Comparison of ENCODE assay signal across 33 cellular contexts in genomic region chr4:148901075-148901705, GRCh38.
"Had no signal": no experiment of that assay in that cellular context is flagged by ENCODE, and none has a peak within 500 bp of the region (broad histone marks: within the 10 kb centered on the region; RNA-seq: fewer than 3 reads in every experiment).

No MANE protein-coding gene starts in this region.

- H3K27ac ChIP-seq: ascending aorta, cardiac muscle cell, coronary artery, dorsolateral prefrontal cortex, gastroesophageal sphincter, parathyroid adenoma, psoas muscle, right atrium auricular region, stomach, thyroid gland, upper lobe of left lung, vagina had no signal

- H3K4me1 Mint-ChIP-seq: activated naive CD4-positive, alpha-beta T cell treated with anti-CD3 and anti-CD28 coated beads, Interleukin-2, amount 10 ng/mL, durations not matched to agents 7 days and 5 days; activated naive CD8-positive, alpha-beta T cell treated with anti-CD3 and anti-CD28 coated beads, Interleukin-2, amount 10 ng/mL, durations not matched to agents 7 days and 5 days; brain; naive thymus-derived CD8-positive, alpha-beta T cell; neural crest cell; stimulated activated naive B cell treated with anti-CD40 and anti-IgM and Interleukin-4, amounts not matched to agents 10 μg/mL and 1 μg/mL and 100 μg/mL, for 72 hours had no signal

- H3K9ac ChIP-seq: parathyroid adenoma had no signal

- H3K4me1 ChIP-seq: ascending aorta, gastroesophageal sphincter, parathyroid adenoma, psoas muscle, right atrium auricular region, stomach, thyroid gland, upper lobe of left lung, vagina had no signal

- H3K4me3 ChIP-seq: ascending aorta, cardiac muscle cell, coronary artery, dorsolateral prefrontal cortex, gastroesophageal sphincter, psoas muscle, right atrium auricular region, stomach, thyroid gland, upper lobe of left lung, vagina had no signal

- H3K4me3 Mint-ChIP-seq: activated naive CD4-positive, alpha-beta T cell treated with anti-CD3 and anti-CD28 coated beads, Interleukin-2, amount 10 ng/mL, durations not matched to agents 7 days and 5 days; activated naive CD8-positive, alpha-beta T cell treated with anti-CD3 and anti-CD28 coated beads, Interleukin-2, amount 10 ng/mL, durations not matched to agents 7 days and 5 days; activated T-cell treated with anti-CD3 and anti-CD28 coated beads, Interleukin-2, amount 50 U/mL, for 24 hours; brain; naive thymus-derived CD8-positive, alpha-beta T cell; neural crest cell; stimulated activated naive B cell treated with anti-CD40 and anti-IgM and Interleukin-4, amounts not matched to agents 10 μg/mL and 1 μg/mL and 100 μg/mL, for 72 hours; T-helper 2 cell treated with Interferon-gamma antibody and Interleukin-4, amounts not matched to agents 5 μg/mL and 100 μg/mL, for 36 hours had no signal

- H3K9me3 ChIP-seq: thyroid gland had no signal

- H3K36me3 ChIP-seq: ascending aorta, cardiac muscle cell, gastroesophageal sphincter, right atrium auricular region, stomach, thyroid gland, upper lobe of left lung, vagina had no signal

- H3K36me3 Mint-ChIP-seq: activated naive CD4-positive, alpha-beta T cell treated with anti-CD3 and anti-CD28 coated beads, Interleukin-2, amount 10 ng/mL, durations not matched to agents 7 days and 5 days; activated naive CD8-positive, alpha-beta T cell treated with anti-CD3 and anti-CD28 coated beads, Interleukin-2, amount 10 ng/mL, durations not matched to agents 7 days and 5 days; brain had no signal

- H3K79me2 ChIP-seq: parathyroid adenoma had no signal

- H3K27ac Mint-ChIP-seq: activated naive CD4-positive, alpha-beta T cell treated with anti-CD3 and anti-CD28 coated beads, Interleukin-2, amount 10 ng/mL, durations not matched to agents 7 days and 5 days; activated naive CD8-positive, alpha-beta T cell treated with anti-CD3 and anti-CD28 coated beads, Interleukin-2, amount 10 ng/mL, durations not matched to agents 7 days and 5 days; activated T-cell treated with anti-CD3 and anti-CD28 coated beads, Interleukin-2, amount 50 U/mL, for 24 hours; brain; naive thymus-derived CD8-positive, alpha-beta T cell; stimulated activated naive B cell treated with anti-CD40 and anti-IgM and Interleukin-4, amounts not matched to agents 10 μg/mL and 1 μg/mL and 100 μg/mL, for 72 hours; T-helper 2 cell treated with Interferon-gamma antibody and Interleukin-4, amounts not matched to agents 5 μg/mL and 100 μg/mL, for 36 hours had no signal

- ATAC-seq: gastroesophageal sphincter; naive thymus-derived CD8-positive, alpha-beta T cell; psoas muscle; stimulated activated naive B cell treated with anti-CD40 and anti-IgM and Interleukin-4, amounts not matched to agents 10 μg/mL and 1 μg/mL and 100 μg/mL, for 72 hours had no signal

- DNase-seq: activated CD4-positive, alpha-beta T cell treated with anti-CD3 and anti-CD28 coated beads for 48 hours; activated CD4-positive, alpha-beta T cell treated with anti-CD3 and anti-CD28 coated beads, Interleukin-2, amount 50 U/mL, for 48 hours; activated CD4-positive, CD25-positive, alpha-beta regulatory T cell; activated CD8-positive, alpha-beta memory T cell treated with anti-CD3 and anti-CD28 coated beads, Interleukin-2, amount 50 U/mL, for 4 hours; activated gamma-delta T cell; activated naive CD4-positive, alpha-beta T cell treated with anti-CD3 and anti-CD28 coated beads, Interleukin-2, amount 10 ng/mL, durations not matched to agents 7 days and 5 days; activated naive CD8-positive, alpha-beta T cell treated with anti-CD3 and anti-CD28 coated beads, Interleukin-2, amount 10 ng/mL, durations not matched to agents 7 days and 5 days; activated T-cell treated with anti-CD3 and anti-CD28 coated beads, Interleukin-2, amount 50 U/mL, for 24 hours; dorsolateral prefrontal cortex; effector memory CD4-positive, alpha-beta T cell; erythroblast; hippocampal formation; islet precursor cell; naive thymus-derived CD8-positive, alpha-beta T cell; occipital lobe; psoas muscle; stimulated activated CD4-positive, alpha-beta T cell treated with anti-CD3 and anti-CD28 coated beads, Interleukin-15, amount 100 ng/mL, for 24 hours; stimulated activated CD4-positive, alpha-beta T cell treated with anti-CD3 and anti-CD28 coated beads, Interleukin-2, amount 100 ng/mL, for 24 hours; stimulated activated naive B cell treated with anti-CD40 and anti-IgM and Interleukin-4, amounts not matched to agents 10 μg/mL and 1 μg/mL and 100 μg/mL, for 72 hours; stomach; T-helper 1 cell; thyroid gland; upper lobe of left lung had no signal

- H2AFZ ChIP-seq: parathyroid adenoma had no signal

- H3K27me3 Mint-ChIP-seq: activated naive CD4-positive, alpha-beta T cell treated with anti-CD3 and anti-CD28 coated beads, Interleukin-2, amount 10 ng/mL, durations not matched to agents 7 days and 5 days; activated naive CD8-positive, alpha-beta T cell treated with anti-CD3 and anti-CD28 coated beads, Interleukin-2, amount 10 ng/mL, durations not matched to agents 7 days and 5 days; activated T-cell treated with anti-CD3 and anti-CD28 coated beads, Interleukin-2, amount 50 U/mL, for 24 hours; brain; naive thymus-derived CD8-positive, alpha-beta T cell; stimulated activated naive B cell treated with anti-CD40 and anti-IgM and Interleukin-4, amounts not matched to agents 10 μg/mL and 1 μg/mL and 100 μg/mL, for 72 hours had no signal

- H3K27me3 ChIP-seq: ascending aorta, cardiac muscle cell, dorsolateral prefrontal cortex, gastroesophageal sphincter, right atrium auricular region, stomach, thyroid gland, upper lobe of left lung, vagina had no signal
